Comparison of ENCODE assay signal across 19 cellular contexts in genomic region chr16:49494386-49495150, GRCh38.
"Had no signal": no experiment of that assay in that cellular context is flagged by ENCODE, and none has a peak within 500 bp of the region (broad histone marks: within the 10 kb centered on the region; RNA-seq: fewer than 3 reads in every experiment).

No MANE protein-coding gene starts in this region.

- H3K4me3 Mint-ChIP-seq: activated CD4-positive, alpha-beta memory T cell treated with anti-CD3 and anti-CD28 coated beads for 36 hours; activated naive CD8-positive, alpha-beta T cell treated with anti-CD3 and anti-CD28 coated beads, Interleukin-2, amount 50 U/mL, for 24 hours; activated T-helper 1 cell treated with anti-CD3 and anti-CD28 coated beads, Interleukin-12 subunit alpha, Interleukin-12 subunit beta, Interleukin-2, Interleukin-4 antibody, amounts not matched to agents 30 ng/mL and 10 ng/mL and 1 ng/mL, durations not matched to agents 14 hours and 24 hours and 36 hours; mesothelial cell of epicardium; nephron; T-helper 2 cell treated with Interferon-gamma antibody and Interleukin-4, amounts not matched to agents 5 μg/mL and 100 μg/mL, for 36 hours; WTC11 had no signal

- H3K27me3 Mint-ChIP-seq: activated naive CD8-positive, alpha-beta T cell treated with anti-CD3 and anti-CD28 coated beads, Interleukin-2, amount 50 U/mL, for 24 hours had no signal

- H3K4me1 Mint-ChIP-seq: activated naive CD8-positive, alpha-beta T cell treated with anti-CD3 and anti-CD28 coated beads, Interleukin-2, amount 50 U/mL, for 24 hours had no signal

- H3K9me3 Mint-ChIP-seq: activated CD4-positive, alpha-beta memory T cell treated with anti-CD3 and anti-CD28 coated beads for 36 hours; activated naive CD8-positive, alpha-beta T cell treated with anti-CD3 and anti-CD28 coated beads, Interleukin-2, amount 50 U/mL, for 24 hours; activated T-helper 1 cell treated with anti-CD3 and anti-CD28 coated beads, Interleukin-12 subunit alpha, Interleukin-12 subunit beta, Interleukin-2, Interleukin-4 antibody, amounts not matched to agents 30 ng/mL and 10 ng/mL and 1 ng/mL, durations not matched to agents 14 hours and 24 hours and 36 hours; mesothelial cell of epicardium; nephron; T-helper 2 cell treated with Interferon-gamma antibody and Interleukin-4, amounts not matched to agents 5 μg/mL and 100 μg/mL, for 36 hours; WTC11 had no signal

- ATAC-seq: activated naive CD8-positive, alpha-beta T cell treated with anti-CD3 and anti-CD28 coated beads, Interleukin-2, amount 50 U/mL, for 24 hours; heart right ventricle; stimulated activated naive CD8-positive, alpha-beta T cell treated with anti-CD3 and anti-CD28 coated beads, Interleukin-15, Interleukin-2, amounts not matched to agents 100 U/mL and 50 U/mL, for 24 hours; WTC11 had no signal

- DNase-seq: activated CD4-positive, alpha-beta memory T cell treated with anti-CD3 and anti-CD28 coated beads for 36 hours; activated CD4-positive, alpha-beta T cell treated with anti-CD3 and anti-CD28 coated beads for 4 hours; activated naive CD4-positive, alpha-beta T cell treated with Interleukin-2 at 50 U/mL for 16 hours; activated naive CD8-positive, alpha-beta T cell treated with anti-CD3 and anti-CD28 coated beads, Interleukin-2, amount 50 U/mL, for 24 hours; activated T-cell treated with anti-CD3 and anti-CD28 coated beads for 4 hours; anterior cingulate cortex; cortex of kidney; heart right ventricle; nucleus accumbens; retina; stimulated activated CD4-positive, alpha-beta T cell treated with anti-CD3 and anti-CD28 coated beads, Interleukin-2, amount 100 ng/mL, for 24 hours; stimulated activated naive CD8-positive, alpha-beta T cell treated with anti-CD3 and anti-CD28 coated beads, Interleukin-15, Interleukin-2, amounts not matched to agents 100 U/mL and 50 U/mL, for 24 hours; substantia nigra; trophoblast cell had no signal

- H3K36me3 Mint-ChIP-seq: activated CD4-positive, alpha-beta memory T cell treated with anti-CD3 and anti-CD28 coated beads for 36 hours; WTC11 had no signal

- H3K27ac Mint-ChIP-seq: activated CD4-positive, alpha-beta memory T cell treated with anti-CD3 and anti-CD28 coated beads for 36 hours; activated naive CD8-positive, alpha-beta T cell treated with anti-CD3 and anti-CD28 coated beads, Interleukin-2, amount 50 U/mL, for 24 hours; activated T-helper 1 cell treated with anti-CD3 and anti-CD28 coated beads, Interleukin-12 subunit alpha, Interleukin-12 subunit beta, Interleukin-2, Interleukin-4 antibody, amounts not matched to agents 30 ng/mL and 10 ng/mL and 1 ng/mL, durations not matched to agents 14 hours and 24 hours and 36 hours; mesothelial cell of epicardium; T-helper 2 cell treated with Interferon-gamma antibody and Interleukin-4, amounts not matched to agents 5 μg/mL and 100 μg/mL, for 36 hours; WTC11 had no signal
